Comparison of ENCODE assay signal across 11 cellular contexts in the genomic region with DNA sequence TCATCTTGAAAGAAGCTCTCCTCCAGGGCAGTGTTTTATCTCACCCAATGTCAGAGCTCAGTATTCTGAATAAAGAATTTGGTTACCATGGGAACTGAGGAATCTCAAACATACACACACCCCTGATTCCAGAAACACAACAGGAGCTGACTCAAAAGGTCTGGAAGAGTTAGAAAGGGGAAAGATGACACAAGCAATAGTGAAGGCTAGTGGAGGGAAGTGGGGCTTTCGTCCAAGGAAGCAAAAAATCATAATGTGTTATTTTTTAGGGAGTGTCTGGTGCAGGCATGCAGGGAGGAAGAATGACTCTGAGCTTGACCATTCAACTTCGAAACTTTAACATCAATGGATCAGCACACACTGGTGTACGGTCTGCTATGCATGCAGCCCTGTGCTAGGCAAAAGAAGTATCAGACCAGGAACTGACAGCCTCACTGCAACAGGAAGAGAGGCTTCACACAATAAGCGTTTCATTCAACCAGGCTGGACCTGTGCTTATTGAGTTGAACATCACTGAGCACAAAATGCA. TPM values are rescaled to one million over a fixed set of nuclear protein-coding genes. Genes with fewer than 3 reads are reported as not detected.
DNase-seq lines count a peak whose midpoint lies in the region; ATAC-seq and TF ChIP-seq lines count a peak whose summit lies in the region.
"Had no signal": no experiment of that assay in that cellular context is flagged by ENCODE, and none has a peak within 500 bp of the region (broad histone marks: within the 10 kb centered on the region; RNA-seq: fewer than 3 reads in every experiment).

No MANE protein-coding gene starts in this region.

- intact Hi-C loops in CD14-positive monocyte (cut with micrococcal nuclease) = loop anchor here (5.0 to 10.0 kb wide), 2 partner anchors 62 to 65 kb away; no protein-coding TSS in a partner anchor

- no peaks in the 10 kb centered on the region for H3K79me1 ChIP-seq in H9 (ENCODE audit: insufficient read depth, low read depth, low read length, poor library complexity, severe bottlenecking)

- H3K18ac ChIP-seq in H9 (ENCODE audit: insufficient read length, low read depth, low read length) = peak overlapping the region; percentile 74

- H3K56ac ChIP-seq in H9 (ENCODE audit: insufficient read length, low read depth, low read length) = no peak overlapping the region

- CTCF ChIA-PET in CD8-positive, alpha-beta memory T cell (lab: Charles Lee) = interaction anchor here (1.0 kb wide), 1 partner anchor 10 kb away, joined by 3 read pairs; no protein-coding TSS in a partner anchor

- ATAC-seq in GM18517 (IDR thresholded peaks at IDR 0.05; ENCODE audit: unreplicated experiment) = no peak
- ATAC-seq: Panc1 had no signal

- no peak overlapping the region for H2BK15ac ChIP-seq in H9 (ENCODE audit: low read depth, low read length)

- H3K23me2 ChIP-seq in H9 (ENCODE audit: insufficient read length, low read depth, low read length, poor library complexity, severe bottlenecking) = no peaks in the 10 kb centered on the region

- H3K9ac ChIP-seq in H9 (ENCODE audit: extremely low read depth, insufficient read length, low read length) = no peak overlapping the region
- H3K9ac ChIP-seq in skeletal muscle tissue (ENCODE audit: low read depth in 1 of 3, low read length in 3 of 3) = no peak overlapping the region

- H3K9me3 ChIP-seq in H9 (ENCODE audit: control insufficient read depth, low read depth, low read length) (no peaks in the 10 kb centered on the region), hepatocyte (ENCODE audit: low read depth) (no peaks in the 10 kb centered on the region), skeletal muscle tissue (ENCODE audit: control insufficient read depth in 3 of 3, low read length in 3 of 3) (no peaks in the 10 kb centered on the region)
- H3K9me3 ChIP-seq in CD8-positive, alpha-beta memory T cell (ENCODE audit: low read length) = no peaks in the 10 kb centered on the region

- peak overlapping the region; percentile 73 for H2BK120ac ChIP-seq in H9 (ENCODE audit: low read depth, low read length, poor library complexity, severe bottlenecking)

- H3K27me3 ChIP-seq in H9 (ENCODE audit: insufficient read depth, low read length) (no peaks in the 10 kb centered on the region), hepatocyte (no peaks in the 10 kb centered on the region), skeletal muscle tissue (ENCODE audit: control insufficient read depth in 3 of 3, insufficient read depth in 3 of 3, low read length in 3 of 3) (no peaks in the 10 kb centered on the region)
- no peaks in the 10 kb centered on the region for H3K27me3 ChIP-seq in CD8-positive, alpha-beta memory T cell (ENCODE audit: insufficient read depth, low read length, poor library complexity, severe bottlenecking)

- H3K4me3 ChIP-seq in hepatocyte (no peak overlapping the region), skeletal muscle tissue (ENCODE audit: low read length in 3 of 3) (no peak overlapping the region)
- no peak overlapping the region for H3K4me3 ChIP-seq in CD8-positive, alpha-beta memory T cell (ENCODE audit: low read length)

- H4K8ac ChIP-seq in H9 (replicated peaks; ENCODE audit: insufficient read length, low read depth, low read length) = no peak overlapping the region

- no peak overlapping the region for H4K91ac ChIP-seq in H9 (ENCODE audit: insufficient read length, low read depth, low read length)

- peak overlapping the region; percentile 69 for H3K14ac ChIP-seq in H9 (ENCODE audit: insufficient read depth, low read length)

- TF ChIP-seq CTCF in H9 (conservative IDR thresholded peaks at IDR 0.05) (no peak), hepatocyte (IDR thresholded peaks at IDR 0.05; ENCODE audit: poor library complexity) (no peak), CD14-positive monocyte (IDR thresholded peaks at IDR 0.05) (no peak)

- H2AFZ ChIP-seq in H9 (ENCODE audit: low read length) (no peak overlapping the region), hepatocyte (no peak overlapping the region)

- H3T11ph ChIP-seq in H9 (ENCODE audit: low read length) = no peak overlapping the region

- no peak overlapping the region; the same call in 1 of the 2 replicates for H3K4ac ChIP-seq in H9 (ENCODE audit: low read depth, low read length)

- no peak overlapping the region for H2BK20ac ChIP-seq in H9 (ENCODE audit: low read depth, low read length, poor library complexity, severe bottlenecking)

- H3K23ac ChIP-seq in H9 (ENCODE audit: insufficient read length, low read depth, low read length) = no peak overlapping the region

- H4K20me1 ChIP-seq in H9 (ENCODE audit: control insufficient read depth, insufficient read depth, insufficient read length) = no peaks in the 10 kb centered on the region
- H4K20me1 ChIP-seq in hepatocyte (ENCODE audit: insufficient read depth, poor library complexity, severe bottlenecking) = no peaks in the 10 kb centered on the region

- H3K9me3 Mint-ChIP-seq in H9 = no peaks in the 10 kb centered on the region
- H3K9me3 Mint-ChIP-seq in CD8-positive, alpha-beta memory T cell = no peaks in the 10 kb centered on the region
- peaks cover 0 to 2% (median 0%) of the 10 kb centered on the region in 7 donors for H3K9me3 Mint-ChIP-seq in CD14-positive monocyte

- no peaks in the 10 kb centered on the region for H3K9me2 ChIP-seq in hepatocyte (replicated peaks; ENCODE audit: insufficient read depth)

- no peak overlapping the region for H4K5ac ChIP-seq in H9 (ENCODE audit: insufficient read length, low read depth, low read length)

- H3K36me3 ChIP-seq in hepatocyte (replicated peaks; ENCODE audit: insufficient read depth, low read depth) (no peaks in the 10 kb centered on the region), skeletal muscle tissue (ENCODE audit: control insufficient read depth in 3 of 3, insufficient read depth in 3 of 3, low read length in 3 of 3) (peaks cover 7 to 26% (median 12%) of the 10 kb centered on the region in 3 donors)
- peaks cover 4% of the 10 kb centered on the region for H3K36me3 ChIP-seq in CD8-positive, alpha-beta memory T cell (ENCODE audit: insufficient read depth, low read length)

- POLR2A ChIA-PET in CD8-positive, alpha-beta memory T cell (lab: Charles Lee) = no interaction called here

- DNase-seq in H9 = no peak
- peak; percentile 38 for DNase-seq in brain pericyte (ENCODE audit: low read depth, low spot score)
- peak; percentile 79 for DNase-seq in hepatocyte (ENCODE audit: low spot score)
- no peak for DNase-seq in CD8-positive, alpha-beta memory T cell
- no peak for DNase-seq in NCI-H2196 treated with DMSO at 0.1 percent for 48 hours (lab: John Stamatoyannopoulos, UW; ENCODE audit: unreplicated experiment)
- no peak for DNase-seq in CD14-positive monocyte (ENCODE audit: low spot score)
- DNase-seq: glutamatergic neuron had no signal

- H3K4me1 Mint-ChIP-seq in H9 (peaks cover 0 to 7% of the 10 kb centered on the region in 2 experiments; a peak in 2 of 4 replicates), CD14-positive monocyte (no peaks in the 10 kb centered on the region)
- no peaks in the 10 kb centered on the region for H3K4me1 Mint-ChIP-seq in CD8-positive, alpha-beta memory T cell

- H3K79me2 ChIP-seq in H9 (ENCODE audit: insufficient read depth, low read length) = no peaks in the 10 kb centered on the region
- no peaks in the 10 kb centered on the region for H3K79me2 ChIP-seq in hepatocyte

- H3K4me3 Mint-ChIP-seq in H9 (no peak overlapping the region), CD14-positive monocyte (no peak overlapping the region)
- no peak overlapping the region for H3K4me3 Mint-ChIP-seq in CD8-positive, alpha-beta memory T cell

- H3K27me3 Mint-ChIP-seq in H9 (ENCODE audit: low read depth) (no peaks in the 10 kb centered on the region), CD14-positive monocyte (ENCODE audit: low read depth in 3 of 3) (no peaks in the 10 kb centered on the region)
- no peaks in the 10 kb centered on the region for H3K27me3 Mint-ChIP-seq in CD8-positive, alpha-beta memory T cell

- no CpG with 5 or more reads among the region's 4 CpGs for WGBS in H9 (ENCODE audit: extremely low coverage, insufficient read length, low lambda C conversion rate)
- 44% methylated on average over 4 of the region's 4 CpGs for WGBS in hepatocyte (ENCODE audit: low lambda C conversion rate, missing lambda C conversion rate)

- H3K27ac ChIP-seq in H9 (ENCODE audit: insufficient read length, low read depth, low read length) (no peak overlapping the region), hepatocyte (peak overlapping the region; percentile 88), skeletal muscle tissue (ENCODE audit: low read depth, low read length) (peak overlapping the region; percentile 53)
- no peak overlapping the region for H3K27ac ChIP-seq in CD8-positive, alpha-beta memory T cell (ENCODE audit: low read depth, low read length)

- H3K36me3 Mint-ChIP-seq in H9 (ENCODE audit: insufficient read depth in 1 of 3, low read depth in 3 of 3) (peaks cover 11 to 17% (median 12%) of the 10 kb centered on the region in 3 experiments; a peak in 6 of 7 replicates), CD14-positive monocyte (peaks cover 33 to 43% of the 10 kb centered on the region in 2 donors)
- peaks cover 7 to 17% (median 9%) of the 10 kb centered on the region in 3 donors for H3K36me3 Mint-ChIP-seq in CD8-positive, alpha-beta memory T cell

- H3K4me2 ChIP-seq in H9 (ENCODE audit: insufficient read depth, insufficient read length, low read length) (no peak overlapping the region), hepatocyte (peak overlapping the region; percentile 15)

- no peak overlapping the region for H3K27ac Mint-ChIP-seq in H9
- no peak overlapping the region for H3K27ac Mint-ChIP-seq in CD8-positive, alpha-beta memory T cell
- H3K27ac Mint-ChIP-seq in CD14-positive monocyte = no peak overlapping the region

- H2AK5ac ChIP-seq in H9 (ENCODE audit: insufficient read length, low read length) = no peak overlapping the region

- no peaks in the 10 kb centered on the region for H3K4me1 ChIP-seq in H9 (ENCODE audit: insufficient read depth, low read length)
- H3K4me1 ChIP-seq in hepatocyte (ENCODE audit: insufficient read depth) = no peaks in the 10 kb centered on the region
- peaks cover 2 to 5% (median 3%) of the 10 kb centered on the region in 3 donors for H3K4me1 ChIP-seq in skeletal muscle tissue (ENCODE audit: control insufficient read depth in 3 of 3, insufficient read depth in 3 of 3, low read length in 3 of 3)
- H3K4me1 ChIP-seq in CD8-positive, alpha-beta memory T cell (ENCODE audit: insufficient read depth, low read length) = no peaks in the 10 kb centered on the region

- no peak overlapping the region for H2BK12ac ChIP-seq in H9 (ENCODE audit: insufficient read length, low read depth, low read length)

- H2BK5ac ChIP-seq in H9 (ENCODE audit: insufficient read length, low read length) = no peak overlapping the region

RNA-seq across cellular contexts. Expression of a gene that starts 20.3 kb away (rescaled TPM):
- total RNA-seq in H9 (2021) (20.2 and 22.2 TPM in 2 replicates), hepatocyte (30.1 and 35.6 TPM in 2 replicates), skeletal muscle tissue (16.2 TPM)
- polyA plus RNA-seq in hepatocyte (79.7 and 89.5 TPM in 2 replicates), CD14-positive monocyte (10 to 100 TPM; 71.3 to 89.3 TPM)
- total RNA-seq in CD8-positive, alpha-beta memory T cell = 10 to 100 TPM; 13.6 to 14.9 TPM
- 16.6 TPM for polyA plus RNA-seq in CD8-positive, alpha-beta memory T cell

RNA-seq across cellular contexts. Expression of a gene that starts 27.8 kb away (rescaled TPM):
- not detected in 2 replicates for total RNA-seq in H9 (2021)
- total RNA-seq in hepatocyte = not detected in 2 replicates
- polyA plus RNA-seq in hepatocyte = not detected in 2 replicates
- total RNA-seq in skeletal muscle tissue = not detected
- not detected for total RNA-seq in CD8-positive, alpha-beta memory T cell
- polyA plus RNA-seq in CD8-positive, alpha-beta memory T cell = 0.35 TPM
- polyA plus RNA-seq in CD14-positive monocyte = not detected
- total RNA-seq: H1 had no signal

Comparison
In these comparisons a context has a peak if more than half of its experiments do, and no peak if none do; other contexts are left out.
1. DNase-seq: peak in brain pericyte (single experiment) and hepatocyte (single experiment); none in H9 (single experiment), CD8-positive, alpha-beta memory T cell (0 of 5), NCI-H2196 treated with DMSO at 0.1 percent for 48 hours (single experiment) and CD14-positive monocyte (single experiment).
2. H3K27ac ChIP-seq: peak in hepatocyte (single experiment) and skeletal muscle tissue (single experiment); none in H9 (single experiment) and CD8-positive, alpha-beta memory T cell (single experiment).